12 cellular contexts compared by ENCODE assay signal in the genomic region with DNA sequence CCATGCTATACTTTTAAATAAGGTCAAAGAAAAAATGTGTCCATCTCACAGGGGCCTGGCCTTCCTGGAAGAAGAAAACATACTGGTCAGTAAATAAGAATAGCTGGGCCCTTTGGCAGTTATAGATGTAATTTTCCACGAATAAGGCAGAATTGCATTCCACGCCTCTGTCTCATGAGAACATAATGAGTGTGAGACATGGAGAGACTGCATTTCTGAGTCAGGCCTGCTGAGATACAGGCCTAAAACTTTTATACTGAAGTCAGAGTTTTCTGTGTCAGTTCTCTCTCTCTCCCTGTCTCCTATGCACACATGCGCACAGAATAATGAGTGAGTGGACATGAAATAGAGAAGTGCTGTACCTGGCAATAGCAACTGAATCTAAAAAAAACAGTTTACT. TPM values are rescaled to one million over a fixed set of nuclear protein-coding genes. Genes with fewer than 3 reads are reported as not detected.
A peak's percentile ranks its signal among the peaks of the same experiment; 100 is the strongest.
DNase-seq lines count a peak whose midpoint lies in the region; ATAC-seq, FAIRE-seq and TF ChIP-seq lines count a peak whose summit lies in the region.
"Had no signal": no experiment of that assay in that cellular context is flagged by ENCODE, and none has a peak within 500 bp of the region (broad histone marks: within the 10 kb centered on the region; RNA-seq: fewer than 3 reads in every experiment).

No MANE protein-coding gene starts in this region.

- intact Hi-C loops in breast epithelium (cut with DNase I; ENCODE audit: low total_unique reads) (no loop called here), thyroid gland (cut with DNase I) (no loop called here)

- TF ChIP-seq CTCF in breast epithelium (IDR thresholded peaks at IDR 0.05) (no peak), thyroid gland (IDR thresholded peaks at IDR 0.05) (no peak)

- H3K27me3 ChIP-seq in breast epithelium (no peaks in the 10 kb centered on the region), thyroid gland (no peaks in the 10 kb centered on the region)

- H3K27ac ChIP-seq in breast epithelium: peak overlapping the region; percentile 34 to 62
- peak overlapping the region; percentile 59 to 84 (median 79) for H3K27ac ChIP-seq in thyroid gland

- H3K4me3 ChIP-seq in breast epithelium (no peak overlapping the region), thyroid gland (replicated peaks in 1 of 3) (no peak overlapping the region)

- no peaks in the 10 kb centered on the region for H3K4me1 ChIP-seq in breast epithelium
- peaks cover 55 to 63% of the 10 kb centered on the region in 2 donors for H3K4me1 ChIP-seq in thyroid gland

- WGBS in thyroid gland, 2 donors: 47 to 51% methylated on average over 3 of the region's 3 CpGs

- no peak for ATAC-seq in GM18861 (IDR thresholded peaks at IDR 0.05; ENCODE audit: unreplicated experiment)

- H3K9me3 ChIP-seq in breast epithelium: no peaks in the 10 kb centered on the region
- H3K9me3 ChIP-seq in thyroid gland: no peaks in the 10 kb centered on the region

- DNase-seq in HS-27A (ENCODE audit: low read depth) (peak; percentile 40), breast epithelium (ENCODE audit: low spot score in 2 of 2) (no peak), kidney glomerular epithelial cell (lab: John Stamatoyannopoulos, UW) (peak; percentile 72), thyroid gland (no peak), GM19239 (ENCODE audit: insufficient read length, low spot score) (no peak), NCI-H1105 treated with DMSO at 0.1 percent for 48 hours (lab: John Stamatoyannopoulos, UW) (no peak), NCI-H2107 treated with DMSO at 0.1 percent for 48 hours (lab: John Stamatoyannopoulos, UW; ENCODE audit: unreplicated experiment) (no peak)
- DNase-seq: activated CD4-positive, alpha-beta T cell treated with anti-CD3 and anti-CD28 coated beads, Interleukin-2, amount 50 U/mL, for 48 hours; NCI-H2171 treated with DMSO at 0.1 percent for 48 hours; SIG-M5; stimulated activated CD4-positive, alpha-beta T cell treated with anti-CD3 and anti-CD28 coated beads, Interleukin-4, amount 100 ng/mL, for 24 hours had no signal

- no peak for FAIRE-seq in GM19239 (lab: Jason Lieb, UNC)

- no peak for TF ChIP-seq POLR2A in breast epithelium (IDR thresholded peaks at IDR 0.05)
- no peak for TF ChIP-seq POLR2A in thyroid gland (IDR thresholded peaks at IDR 0.05)

- H3K36me3 ChIP-seq in breast epithelium (no peaks in the 10 kb centered on the region), thyroid gland (no peaks in the 10 kb centered on the region)

RNA-seq across cellular contexts. Expression of gene IL1R1, which starts 20.4 kb away (rescaled TPM):
- 100 to 1,000 TPM; 127 to 206 (median 136) TPM for total RNA-seq in breast epithelium
- total RNA-seq in thyroid gland: 100 to 1,000 TPM in 2 of 4 donors, 10 to 100 TPM in 2; 57.6 to 220 (median 103) TPM

Comparison
In these comparisons a context has a peak if more than half of its experiments do, and no peak if none do; other contexts are left out.
1. DNase-seq: peak in HS-27A (single experiment) and kidney glomerular epithelial cell (single experiment); none in breast epithelium (0 of 2), thyroid gland (0 of 2), GM19239 (single experiment), NCI-H1105 treated with DMSO at 0.1 percent for 48 hours (single experiment) and NCI-H2107 treated with DMSO at 0.1 percent for 48 hours (single experiment).